8 cellular contexts compared by ENCODE assay signal in genomic region chr20:50303573-50304500, GRCh38.
DNase-seq lines count a peak whose midpoint lies in the region; ATAC-seq and TF ChIP-seq lines count a peak whose summit lies in the region.

No MANE protein-coding gene starts in this region.

- no peak for TF ChIP-seq CTCF in endothelial cell (IDR thresholded peaks at IDR 0.05; ENCODE audit: unreplicated experiment)
- TF ChIP-seq CTCF in nephron (IDR thresholded peaks at IDR 0.05; ENCODE audit: unreplicated experiment in 3 of 3): no peak

- peaks cover 50% of the 10 kb centered on the region for H3K4me1 Mint-ChIP-seq in endothelial cell (ENCODE audit: unreplicated experiment)
- peaks cover 57% of the 10 kb centered on the region for H3K4me1 Mint-ChIP-seq in nephron

- H3K36me3 Mint-ChIP-seq in endothelial cell (ENCODE audit: low read depth, unreplicated experiment): peaks cover 6% of the 10 kb centered on the region
- no peaks in the 10 kb centered on the region for H3K36me3 Mint-ChIP-seq in nephron (ENCODE audit: low read depth)

- peak overlapping the region in 10 of 11 experiments; percentile 10 to 82 (median 62); a peak in 18 of 22 replicates for H3K4me2 ChIP-seq in BLaER1 treated with 17β-estradiol and CSF1 and Interleukin-3, amounts not matched to agents 10 nM and 100 nM

- ATAC-seq in HG03520 (IDR thresholded peaks at IDR 0.05; ENCODE audit: unreplicated experiment) (no peak), HG02763 (IDR thresholded peaks at IDR 0.05; ENCODE audit: unreplicated experiment) (no peak)

- no peaks in the 10 kb centered on the region for H3K9me3 ChIP-seq in BLaER1 treated with 17β-estradiol and CSF1 and Interleukin-3, amounts not matched to agents 10 nM and 100 nM (replicated peaks in 1 of 11)

- H3K27ac Mint-ChIP-seq in endothelial cell (ENCODE audit: unreplicated experiment): peak overlapping the region; percentile 34
- peak overlapping the region; percentile 96 to 97 (median 97) for H3K27ac Mint-ChIP-seq in nephron

- H3K9ac ChIP-seq in BLaER1 treated with 17β-estradiol and CSF1 and Interleukin-3, amounts not matched to agents 10 nM and 100 nM: peak overlapping the region in 5 of 11 experiments; percentile 0 to 37 (median 25); a peak in 5 of 22 replicates

- H3K27me3 Mint-ChIP-seq in endothelial cell (ENCODE audit: unreplicated experiment): peaks cover 4% of the 10 kb centered on the region
- peaks cover 14% of the 10 kb centered on the region for H3K27me3 Mint-ChIP-seq in nephron (ENCODE audit: low read depth)

- H3K4me3 Mint-ChIP-seq in endothelial cell (ENCODE audit: unreplicated experiment) (peak overlapping the region; percentile 23), nephron (peak overlapping the region in 2 of 3 experiments; percentile 3 to 11)

- H4K20me1 ChIP-seq in BLaER1 treated with 17β-estradiol and CSF1 and Interleukin-3, amounts not matched to agents 10 nM and 100 nM: no peaks in the 10 kb centered on the region

- no peaks in the 10 kb centered on the region for H3K9me3 Mint-ChIP-seq in endothelial cell (ENCODE audit: unreplicated experiment)
- no peaks in the 10 kb centered on the region for H3K9me3 Mint-ChIP-seq in nephron

- peaks cover 11 to 76% (median 51%) of the 10 kb centered on the region in 10 experiments for H3K4me1 ChIP-seq in BLaER1 treated with 17β-estradiol and CSF1 and Interleukin-3, amounts not matched to agents 10 nM and 100 nM

- peak overlapping the region in 4 of 11 experiments; percentile 12 to 41 (median 28); a peak in 7 of 22 replicates for H3K27ac ChIP-seq in BLaER1 treated with 17β-estradiol and CSF1 and Interleukin-3, amounts not matched to agents 10 nM and 100 nM

- no peaks in the 10 kb centered on the region for H3K36me3 ChIP-seq in BLaER1 treated with 17β-estradiol and CSF1 and Interleukin-3, amounts not matched to agents 10 nM and 100 nM

- no peaks in the 10 kb centered on the region; a peak in 1 of 22 replicates for H3K27me3 ChIP-seq in BLaER1 treated with 17β-estradiol and CSF1 and Interleukin-3, amounts not matched to agents 10 nM and 100 nM

- DNase-seq in NCI-H446 treated with DMSO at 0.1 percent for 48 hours (lab: John Stamatoyannopoulos, UW) (peak; percentile 58), endothelial cell (ENCODE audit: low spot score) (no peak), activated gamma-delta T cell treated with Interleukin-2 at 50 U/mL for 16 hours (no peak)
- DNase-seq in stimulated activated CD4-positive, alpha-beta T cell treated with anti-CD3 and anti-CD28 coated beads, Interleukin-2, amount 100 ng/mL, for 48 hours: no peak

- no peak overlapping the region for H3K4me3 ChIP-seq in BLaER1 treated with 17β-estradiol and CSF1 and Interleukin-3, amounts not matched to agents 10 nM and 100 nM
